ENCODE assay signal across 16 cellular contexts in genomic region chr13:78680611-78681010, GRCh38. TPM values are rescaled to one million over a fixed set of nuclear protein-coding genes. Genes with fewer than 3 reads are reported as not detected.
DNase-seq lines count a peak whose midpoint lies in the region; ATAC-seq and TF ChIP-seq lines count a peak whose summit lies in the region.
"Had no signal": no experiment of that assay in that cellular context is flagged by ENCODE, and none has a peak within 500 bp of the region (broad histone marks: within the 10 kb centered on the region; RNA-seq: fewer than 3 reads in every experiment).

No MANE protein-coding gene starts in this region.

- peak; percentile 49 for DNase-seq in NCI-H748 (lab: John Stamatoyannopoulos, UW; ENCODE audit: unreplicated experiment)
- no peak for DNase-seq in NCI-H748 treated with DMSO at 0.1 percent for 48 hours (lab: John Stamatoyannopoulos, UW)
- peak; percentile 74 for DNase-seq in NCI-H1694 (lab: John Stamatoyannopoulos, UW)
- peak; percentile 7 for DNase-seq in PC-3
- no peak for DNase-seq in Caco-2
- DNase-seq in nucleus accumbens (lab: John Stamatoyannopoulos, UW), result no peak
- DNase-seq: EL, Kasumi-1, MM.1S, NCI-H1436 treated with DMSO at 0.1 percent for 48 hours, PC-9, SW 1271 had no signal

- no peaks in the 10 kb centered on the region for H4K20me1 ChIP-seq in PC-3 (ENCODE audit: low read length)

- BruUV-seq in PC-3 (replicated peaks; lab: Mats Ljungman, UMichigan) (no TSS peak), Caco-2 (replicated peaks; lab: Mats Ljungman, UMichigan) (no TSS peak)

- H3K4me3 ChIP-seq in PC-3 (ENCODE audit: low read length), result no peak overlapping the region
- no peak overlapping the region for H3K4me3 ChIP-seq in Caco-2 (ENCODE audit: low read depth, low read length)
- H3K4me3 ChIP-seq: PC-9, SJSA1 had no signal

- no peaks in the 10 kb centered on the region for H3K9me3 Mint-ChIP-seq in Caco-2 (ENCODE audit: unreplicated experiment)
- H3K9me3 Mint-ChIP-seq: IgD-negative memory B cell had no signal

- H3K4me1 ChIP-seq in PC-3 (ENCODE audit: insufficient read depth, low read length), result no peaks in the 10 kb centered on the region; the same call in 1 of the 2 replicates
- no peaks in the 10 kb centered on the region for H3K4me1 ChIP-seq in Caco-2
- H3K4me1 ChIP-seq: SJSA1 had no signal

- H3K36me3 ChIP-seq in PC-3 (ENCODE audit: low read depth, low read length), result no peaks in the 10 kb centered on the region
- no peaks in the 10 kb centered on the region for H3K36me3 ChIP-seq in Caco-2 (ENCODE audit: control insufficient read depth, insufficient read depth, low read length)
- H3K36me3 ChIP-seq: SJSA1 had no signal

- H3K27ac Mint-ChIP-seq in Caco-2 (ENCODE audit: unreplicated experiment), result no peak overlapping the region
- H3K27ac Mint-ChIP-seq: IgD-negative memory B cell had no signal

- no peak for TF ChIP-seq CTCF in PC-3 (conservative IDR thresholded peaks at IDR 0.05; ENCODE audit: low read depth, low read length)
- no peak for TF ChIP-seq CTCF in Caco-2 (IDR thresholded peaks at IDR 0.05; ENCODE audit: insufficient read depth in 1 of 2, low read depth in 1 of 2, low read length in 1 of 2, severe bottlenecking in 1 of 2, unreplicated experiment in 1 of 2)

- H3K4me3 Mint-ChIP-seq in Caco-2 (ENCODE audit: unreplicated experiment), result no peak overlapping the region
- H3K4me3 Mint-ChIP-seq: IgD-negative memory B cell had no signal

- CTCF ChIA-PET in PC-3 (lab: Charles Lee) (no interaction called here), Caco-2 (lab: Charles Lee) (no interaction called here)

- H3K9ac ChIP-seq in PC-3 (ENCODE audit: low read length), result no peak overlapping the region

- H3K27me3 ChIP-seq in PC-3 (ENCODE audit: low read length), result no peaks in the 10 kb centered on the region; the same call in 1 of the 2 replicates
- H3K27me3 ChIP-seq in Caco-2 (replicated peaks; ENCODE audit: control insufficient read depth, insufficient read depth, low read length), result no peaks in the 10 kb centered on the region; the same call in 1 of the 2 replicates
- H3K27me3 ChIP-seq: SJSA1 had no signal

- H3K4me2 ChIP-seq in PC-3 (ENCODE audit: low read length), result no peak overlapping the region
- H3K4me2 ChIP-seq: PC-9 had no signal

- no peaks in the 10 kb centered on the region for H3K79me2 ChIP-seq in PC-3 (ENCODE audit: low read length)

- H3F3A ChIP-seq in PC-3 (ENCODE audit: low read length, unreplicated experiment), result no peaks in the 10 kb centered on the region

- intact Hi-C loops in PC-3 (cut with micrococcal nuclease), result no loop called here
- intact Hi-C loops in Caco-2 (cut with micrococcal nuclease; ENCODE audit: unreplicated experiment), result no loop called here

- H3K36me3 Mint-ChIP-seq in Caco-2 (ENCODE audit: insufficient read depth, unreplicated experiment), result no peaks in the 10 kb centered on the region
- H3K36me3 Mint-ChIP-seq: IgD-negative memory B cell had no signal

- H3K9me3 ChIP-seq in PC-3 (ENCODE audit: low read length) (no peaks in the 10 kb centered on the region), Caco-2 (no peaks in the 10 kb centered on the region)
- H3K9me3 ChIP-seq: SJSA1 had no signal

- no peaks in the 10 kb centered on the region for H3K4me1 Mint-ChIP-seq in Caco-2 (ENCODE audit: low read depth, unreplicated experiment)
- H3K4me1 Mint-ChIP-seq: IgD-negative memory B cell had no signal

- peaks cover 7% of the 10 kb centered on the region for H3K27me3 Mint-ChIP-seq in Caco-2 (ENCODE audit: insufficient read depth, unreplicated experiment)

- no peak overlapping the region for H2AFZ ChIP-seq in PC-3 (ENCODE audit: low read length)
- H2AFZ ChIP-seq: PC-9 had no signal

- H3K27ac ChIP-seq in PC-3 (ENCODE audit: low read length), result no peak overlapping the region
- H3K27ac ChIP-seq: C4-2B, PC-9, SJSA1 had no signal

- peak; percentile 31; the same call in 1 of the 2 replicates for ATAC-seq in PC-3
- ATAC-seq in HG03135 (IDR thresholded peaks at IDR 0.05; ENCODE audit: unreplicated experiment), result no peak

- no peaks in the 10 kb centered on the region for H3K9me2 ChIP-seq in PC-3 (replicated peaks; ENCODE audit: low read length)

- POLR2A ChIA-PET in PC-3 (lab: Charles Lee; ENCODE audit: unreplicated experiment), result no interaction called here
- POLR2A ChIA-PET in Caco-2 (lab: Charles Lee), result no interaction called here

RNA-seq across cellular contexts. Expression of gene OBI1, which starts 21.7 kb away (rescaled TPM):
- 6.3 and 7.9 TPM in 2 replicates for total RNA-seq in PC-3 (2014; rRNA removed)
- total RNA-seq in Caco-2 (2022), result 17.9 and 19.9 TPM in 2 replicates

Comparison
In these comparisons a context has a peak if more than half of its experiments do, and no peak if none do; other contexts are left out.
1. DNase-seq: peak in NCI-H748 (single experiment), NCI-H1694 (single experiment) and PC-3 (single experiment); none in NCI-H748 treated with DMSO at 0.1 percent for 48 hours (single experiment), Caco-2 (0 of 2) and nucleus accumbens (0 of 56).